In the genomic region with DNA sequence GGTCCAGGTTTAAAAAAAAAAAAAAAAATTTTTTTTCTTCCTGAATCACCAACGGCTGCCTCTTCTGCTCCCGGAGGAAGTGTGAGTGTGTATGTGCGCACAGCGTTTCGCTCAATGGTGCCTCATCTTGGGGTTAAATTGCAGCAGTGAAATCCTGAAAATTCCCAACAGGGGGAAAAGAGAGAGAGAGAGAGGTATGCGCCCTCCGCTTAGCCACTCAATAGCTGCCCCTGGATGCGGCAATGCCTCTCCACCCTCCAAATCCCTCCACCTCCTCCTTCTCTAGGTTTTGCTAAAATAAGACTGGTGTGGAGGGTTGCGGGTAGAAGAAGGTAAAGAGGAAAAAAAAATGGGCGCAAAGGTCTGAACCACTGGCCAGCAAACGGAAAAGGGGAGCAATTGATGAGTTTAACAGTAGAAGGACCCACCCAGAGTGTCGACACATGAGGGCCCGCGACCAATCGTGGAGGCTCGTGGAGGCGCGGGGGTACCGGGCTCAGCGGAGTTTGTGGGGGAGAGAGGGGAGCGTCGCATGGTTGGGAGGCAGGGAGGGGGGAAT, we compare ENCODE assay signal across 16 cellular contexts. TPM values are rescaled to one million over a fixed set of nuclear protein-coding genes. Genes with fewer than 3 reads are reported as not detected.
DNase-seq lines count a peak whose midpoint lies in the region; ATAC-seq, FAIRE-seq and TF ChIP-seq lines count a peak whose summit lies in the region.
"Had no signal": no experiment of that assay in that cellular context is flagged by ENCODE, and none has a peak within 500 bp of the region (broad histone marks: within the 10 kb centered on the region; RNA-seq: fewer than 3 reads in every experiment).

No MANE protein-coding gene starts in this region.

- no peak overlapping the region for H2BK5ac ChIP-seq in H1 (ENCODE audit: low read depth, low read length)

- no peak overlapping the region for H3K56ac ChIP-seq in H1 (replicated peaks; ENCODE audit: insufficient read length, low read depth, low read length)

- no peaks in the 10 kb centered on the region for H3K4me1 Mint-ChIP-seq in nephron

- FAIRE-seq in H1 (lab: Jason Lieb, UNC): no peak
- FAIRE-seq: colon had no signal

- peak overlapping the region; percentile 75; the same call in 1 of the 2 replicates for H2AFZ ChIP-seq in H1 (ENCODE audit: low read length)

- no peak overlapping the region for H4K91ac ChIP-seq in H1 (replicated peaks; ENCODE audit: insufficient read length, low read length)

- no peaks in the 10 kb centered on the region for H3K36me3 Mint-ChIP-seq in nephron (ENCODE audit: low read depth)
- H3K36me3 Mint-ChIP-seq: natural killer cell treated with Interleukin-12 subunit alpha and Interleukin-12 subunit beta and Interleukin-15 and Interleukin-18, amount 100 ng/mL, for 72 hours had no signal

- peak in 1 of 2 experiments; percentile 54; a peak in 2 of 3 replicates for TF ChIP-seq POLR2A in H1 (IDR thresholded peaks at IDR 0.05; ENCODE audit: control extremely low read depth in 1 of 2, low read depth in 2 of 2, low read length in 2 of 2)

- no peak overlapping the region; the same call in 1 of the 2 replicates for H4K8ac ChIP-seq in H1 (ENCODE audit: extremely low read depth, insufficient read depth, low read length)

- CTCF ChIA-PET in H1 (lab: Charles Lee; ENCODE audit: partially characterized antibody): interaction anchor here (0.6 to 1.6 kb wide), 3 partner anchors 19 to 130 kb away, joined by 3 to 6 read pairs (median 3); no protein-coding TSS in a partner anchor

- H4K5ac ChIP-seq in H1 (ENCODE audit: insufficient read length, low read depth, low read length): no peak overlapping the region

- peaks cover 74% of the 10 kb centered on the region for H3K27me3 ChIP-seq in HUES6 (ENCODE audit: control insufficient read depth, insufficient read depth, low read length)
- peaks cover 0 to 5% (median 0%) of the 10 kb centered on the region in 4 experiments; a peak in 4 of 7 replicates for H3K27me3 ChIP-seq in H1 (replicated peaks in 1 of 4; ENCODE audit: control insufficient read depth in 3 of 4, extremely low read depth in 1 of 4, insufficient read depth in 3 of 4, low read length in 3 of 4)

- H2BK15ac ChIP-seq in H1 (ENCODE audit: low read length): 0 out of 2 replicates have a peak overlapping the region, but pooled peaks have one; percentile 72

- peak overlapping the region; percentile 91 to 93 for H3K4me2 ChIP-seq in H1 (ENCODE audit: insufficient read depth in 1 of 2, low read depth in 2 of 2, low read length in 2 of 2)

- H3K18ac ChIP-seq in H1 (ENCODE audit: extremely low read depth, low read length): peak overlapping the region; percentile 88

- POLR2A ChIA-PET in H1 (lab: Charles Lee; ENCODE audit: partially characterized antibody): interaction anchor here (0.6 to 1.7 kb wide), 10 partner anchors 8 to 719 kb away, joined by 3 to 4 read pairs (median 3); no protein-coding TSS in a partner anchor

- peaks cover 8% of the 10 kb centered on the region for H3K23me2 ChIP-seq in H1 (ENCODE audit: low read depth, low read length)

- H2BK12ac ChIP-seq in H1 (ENCODE audit: low read depth, low read length): no peak overlapping the region

- H3K23ac ChIP-seq in H1 (ENCODE audit: insufficient read length): no peak overlapping the region

- H3K4me1 ChIP-seq in HUES6 (ENCODE audit: control insufficient read depth, insufficient read depth, low read length): peaks cover 4% of the 10 kb centered on the region; the same call in 1 of the 2 replicates
- peaks cover 0 to 7% (median 3%) of the 10 kb centered on the region in 4 experiments; a peak in 6 of 7 replicates for H3K4me1 ChIP-seq in H1 (replicated peaks in 1 of 4; ENCODE audit: control insufficient read depth in 3 of 4, insufficient read depth in 4 of 4, low read length in 3 of 4)
- H3K4me1 ChIP-seq: BE2C had no signal

- ATAC-seq in GM18861 (IDR thresholded peaks at IDR 0.05; ENCODE audit: unreplicated experiment) (no peak), HG03432 (IDR thresholded peaks at IDR 0.05; ENCODE audit: unreplicated experiment) (no peak), GM19452 (IDR thresholded peaks at IDR 0.05; ENCODE audit: unreplicated experiment) (no peak)
- ATAC-seq: activated CD8-positive, alpha-beta T cell treated with anti-CD3 and anti-CD28 coated beads for 36 hours; natural killer cell treated with Interleukin-12 subunit alpha and Interleukin-12 subunit beta and Interleukin-15 and Interleukin-18, amount 100 ng/mL, for 72 hours had no signal

- H3K4ac ChIP-seq in H1 (replicated peaks; ENCODE audit: insufficient read length, low read depth, low read length): no peak overlapping the region

- no peak overlapping the region for H3K14ac ChIP-seq in H1 (ENCODE audit: insufficient read length)

- H3K79me1 ChIP-seq in H1 (ENCODE audit: low read depth, low read length): no peaks in the 10 kb centered on the region; the same call in 1 of the 2 replicates

- H2BK20ac ChIP-seq in H1 (ENCODE audit: low read length): no peak overlapping the region

- H3K4me3 ChIP-seq in HUES6 (ENCODE audit: low read depth, low read length) (peak overlapping the region; percentile 76), H1 (ENCODE audit: extremely low read depth in 1 of 4, insufficient read depth in 2 of 4, low read depth in 3 of 4, low read length in 4 of 4) (peak overlapping the region; percentile 44 to 99 (median 62))

- H3K36me3 ChIP-seq in HUES6 (ENCODE audit: control insufficient read depth, insufficient read depth, low read length) (no peaks in the 10 kb centered on the region), H1 (ENCODE audit: control insufficient read depth in 2 of 4, insufficient read depth in 4 of 4, low read length in 3 of 4) (peaks cover 0 to 5% (median 1%) of the 10 kb centered on the region in 4 experiments; a peak in 2 of 8 replicates)
- H3K36me3 ChIP-seq: BE2C, vagina had no signal

- no peak for TF ChIP-seq RAD21 in H1 (IDR thresholded peaks at IDR 0.05 in 1 of 2, conservative IDR thresholded peaks at IDR 0.05 in 1 of 2; ENCODE audit: low read depth in 2 of 2, low read length in 2 of 2)

- no peak overlapping the region for H3K9ac ChIP-seq in HUES6 (ENCODE audit: low read length)
- H3K9ac ChIP-seq in H1 (replicated peaks in 1 of 4; ENCODE audit: extremely low read depth in 1 of 4, low read depth in 3 of 4, low read length in 3 of 4): peak overlapping the region in 3 of 4 experiments; percentile 26 to 76 (median 59); a peak in 6 of 7 replicates

- no peak overlapping the region for H3K27ac Mint-ChIP-seq in nephron
- H3K27ac Mint-ChIP-seq: activated CD8-positive, alpha-beta T cell treated with anti-CD3 and anti-CD28 coated beads for 36 hours; natural killer cell treated with Interleukin-12 subunit alpha and Interleukin-12 subunit beta and Interleukin-15 and Interleukin-18, amount 100 ng/mL, for 72 hours had no signal

- H3K9me3 ChIP-seq in HUES6 (ENCODE audit: control insufficient read depth, insufficient read depth, low read depth, low read length) (no peaks in the 10 kb centered on the region), H1 (ENCODE audit: insufficient read depth in 2 of 2, low read depth in 1 of 2, low read length in 1 of 2) (no peaks in the 10 kb centered on the region)
- H3K9me3 ChIP-seq: BE2C, vagina had no signal

- H3K27ac ChIP-seq in HUES6 (ENCODE audit: low read depth, low read length) (no peak overlapping the region), H1 (ENCODE audit: low read depth, low read length) (no peak overlapping the region)
- H3K27ac ChIP-seq: vagina had no signal

- peaks cover 6% of the 10 kb centered on the region for H3K9me3 Mint-ChIP-seq in nephron
- H3K9me3 Mint-ChIP-seq: activated CD8-positive, alpha-beta T cell treated with anti-CD3 and anti-CD28 coated beads for 36 hours; natural killer cell treated with Interleukin-12 subunit alpha and Interleukin-12 subunit beta and Interleukin-15 and Interleukin-18, amount 100 ng/mL, for 72 hours had no signal

- peaks cover 92% of the 10 kb centered on the region for H3K27me3 Mint-ChIP-seq in nephron (ENCODE audit: low read depth)

- TF ChIP-seq CTCF in H1 (IDR thresholded peaks at IDR 0.05; ENCODE audit: control extremely low read depth in 1 of 3, insufficient read depth in 1 of 3, low read depth in 1 of 3, low read length in 3 of 3): no peak
- TF ChIP-seq CTCF in nephron (IDR thresholded peaks at IDR 0.05; ENCODE audit: unreplicated experiment in 3 of 3): no peak

- no peak overlapping the region for H2AK5ac ChIP-seq in H1 (ENCODE audit: low read depth, low read length)

- peak; percentile 36 for DNase-seq in AG20443 (ENCODE audit: low spot score)
- peak in 1 of 2 experiments; percentile 59 for DNase-seq in H1 (ENCODE audit: low read depth in 1 of 2, low spot score in 2 of 2)
- no peak for DNase-seq in C1 segment of cervical spinal cord (lab: John Stamatoyannopoulos, UW)
- DNase-seq: activated gamma-delta T cell treated with Interleukin-2 at 50 U/mL for 16 hours, BE2C, NCI-H1092, NCI-H446 had no signal

- TF ChIP-seq EP300 in H1 (IDR thresholded peaks at IDR 0.05; ENCODE audit: borderline replicate concordance in 1 of 2, low read depth in 2 of 2, low read length in 2 of 2): no peak

- H3K79me2 ChIP-seq in H1 (ENCODE audit: control insufficient read depth in 1 of 2, insufficient read depth in 2 of 2, low read length in 2 of 2): peaks cover 0 to 19% of the 10 kb centered on the region in 2 experiments; a peak in 1 of 4 replicates

- H2BK120ac ChIP-seq in H1 (replicated peaks; ENCODE audit: low read depth, low read length): no peak overlapping the region

- H3K4me3 Mint-ChIP-seq in nephron: peak overlapping the region; percentile 40 to 63 (median 54)
- H3K4me3 Mint-ChIP-seq: activated CD8-positive, alpha-beta T cell treated with anti-CD3 and anti-CD28 coated beads for 36 hours; natural killer cell treated with Interleukin-12 subunit alpha and Interleukin-12 subunit beta and Interleukin-15 and Interleukin-18, amount 100 ng/mL, for 72 hours had no signal

- 0% methylated on average over 17 of the region's 22 CpGs; no CpG with 5 or more reads in 1 of the 2 experiments for WGBS in H1 (ENCODE audit: extremely low coverage in 1 of 2, insufficient coverage in 1 of 2, insufficient read length in 1 of 2, insufficient replicate concordance in 2 of 2, low coverage in 1 of 2, low lambda C conversion rate in 2 of 2, missing lambda C conversion rate in 1 of 2), 2 experiments

- peaks cover 0 to 2% of the 10 kb centered on the region in 2 experiments for H4K20me1 ChIP-seq in H1 (replicated peaks in 1 of 2; ENCODE audit: control insufficient read depth in 1 of 2, insufficient read depth in 2 of 2, low read length in 2 of 2)

TF ChIP-seq in H1, 55 proteins besides CTCF, POLR2A, EP300 and RAD21 (continues in another document):
- TF ChIP-seq TEAD4 (IDR thresholded peaks at IDR 0.05; ENCODE audit: low read depth, low read length): 0 out of 2 replicates have a peak, but pooled peaks have one; percentile 6

RNA-seq across cellular contexts. Expression of gene CACNA1A, which starts 0.9 kb away (rescaled TPM):
- total RNA-seq in H1 (2021; fragmentation: NEBNext Ultra II Directional; extraction: Animal tissue kit (Norgen Biotek cat#: 25700)): 25.3 and 25.7 TPM in 2 replicates
- 10.7 and 12.8 TPM in 2 replicates for polyA plus RNA-seq in H1 (2011; rRNA removed)
- polyA plus RNA-seq in H1 (2011; cell fraction: cytosol; rRNA removed): 9.8 TPM
- polyA plus RNA-seq in H1 (2011; cell fraction: nucleus; rRNA removed): 46.3 TPM
- 20.3 to 23.5 TPM (median 23.0 TPM) in 4 replicates for polyA plus RNA-seq in H1 (2012, experiment 1 of 2)
- polyA plus RNA-seq in H1 (2012, experiment 2 of 2): 6.8 TPM
- 13.1 TPM for polyA plus RNA-seq in H1 (2013, experiment 1 of 2)
- polyA plus RNA-seq in H1 (2013, experiment 2 of 2): 10.4 TPM
- 44.2 and 51.2 TPM in 2 replicates for polyA minus RNA-seq in H1 (2011; rRNA and poly(A)+ RNA removed)
- polyA minus RNA-seq in H1 (2011; cell fraction: cytosol; rRNA and poly(A)+ RNA removed): 16.4 TPM
- 71.1 TPM for polyA minus RNA-seq in H1 (2011; cell fraction: nucleus; rRNA and poly(A)+ RNA removed)
